In the genomic region with DNA sequence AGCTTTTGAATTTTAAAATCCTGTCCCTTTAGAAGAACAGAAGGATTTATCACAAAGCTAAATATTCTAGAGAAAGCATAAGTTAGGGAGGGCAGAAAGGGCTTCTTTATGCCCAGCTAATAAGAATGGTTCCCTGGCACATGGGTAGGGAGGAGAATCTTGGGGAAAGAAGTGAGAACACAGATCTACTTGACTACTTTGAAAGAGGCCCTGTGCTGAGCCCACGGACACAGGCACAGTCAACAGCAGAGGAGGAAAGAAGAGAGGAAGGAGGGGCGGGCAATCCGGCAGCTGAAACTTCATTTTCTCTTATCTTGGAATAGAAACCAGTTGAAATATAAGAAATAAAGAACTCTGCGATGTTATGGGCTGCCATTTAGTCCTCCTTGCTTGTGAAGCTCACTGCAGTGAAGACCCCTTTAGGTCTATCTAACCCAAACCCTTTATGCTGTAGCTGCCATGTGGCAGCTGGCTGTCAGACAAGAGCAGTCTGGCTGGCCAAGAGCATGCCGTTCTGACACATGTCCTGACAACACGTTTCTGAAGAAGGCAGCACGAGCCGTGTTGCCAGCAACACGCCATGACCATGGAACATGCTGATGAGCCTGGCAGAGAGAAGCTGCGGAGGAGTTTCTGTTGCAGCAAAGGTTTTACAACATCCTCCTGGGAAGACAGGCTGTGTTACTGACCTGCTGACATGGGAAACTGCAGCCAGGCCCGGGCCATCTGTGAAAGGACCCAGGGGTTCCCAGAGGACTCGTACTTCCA, we compare ENCODE assay signal across 1 cellular context.
TF ChIP-seq lines count a peak whose summit lies in the region.

No MANE protein-coding gene starts in this region.

TF ChIP-seq in IMR-90, 13 proteins besides CTCF, POLR2A, EP300 and RAD21:
- no peak for TF ChIP-seq MAZ (IDR thresholded peaks at IDR 0.05; ENCODE audit: borderline replicate concordance, low read depth, low read length)
- TF ChIP-seq RCOR1 (IDR thresholded peaks at IDR 0.05; ENCODE audit: insufficient replicate concordance, low read length) = no peak
- TF ChIP-seq, protein P1, sequence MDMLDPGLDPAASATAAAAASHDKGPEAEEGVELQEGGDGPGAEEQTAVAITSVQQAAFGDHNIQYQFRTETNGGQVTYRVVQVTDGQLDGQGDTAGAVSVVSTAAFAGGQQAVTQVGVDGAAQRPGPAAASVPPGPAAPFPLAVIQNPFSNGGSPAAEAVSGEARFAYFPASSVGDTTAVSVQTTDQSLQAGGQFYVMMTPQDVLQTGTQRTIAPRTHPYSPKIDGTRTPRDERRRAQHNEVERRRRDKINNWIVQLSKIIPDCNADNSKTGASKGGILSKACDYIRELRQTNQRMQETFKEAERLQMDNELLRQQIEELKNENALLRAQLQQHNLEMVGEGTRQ (IDR thresholded peaks at IDR 0.05; ENCODE audit: low read depth, low read length) = no peak
- TF ChIP-seq MAFK (IDR thresholded peaks at IDR 0.05; ENCODE audit: low read depth, low read length) = no peak
- TF ChIP-seq, protein P2, sequence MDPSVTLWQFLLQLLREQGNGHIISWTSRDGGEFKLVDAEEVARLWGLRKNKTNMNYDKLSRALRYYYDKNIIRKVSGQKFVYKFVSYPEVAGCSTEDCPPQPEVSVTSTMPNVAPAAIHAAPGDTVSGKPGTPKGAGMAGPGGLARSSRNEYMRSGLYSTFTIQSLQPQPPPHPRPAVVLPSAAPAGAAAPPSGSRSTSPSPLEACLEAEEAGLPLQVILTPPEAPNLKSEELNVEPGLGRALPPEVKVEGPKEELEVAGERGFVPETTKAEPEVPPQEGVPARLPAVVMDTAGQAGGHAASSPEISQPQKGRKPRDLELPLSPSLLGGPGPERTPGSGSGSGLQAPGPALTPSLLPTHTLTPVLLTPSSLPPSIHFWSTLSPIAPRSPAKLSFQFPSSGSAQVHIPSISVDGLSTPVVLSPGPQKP (IDR thresholded peaks at IDR 0.05; ENCODE audit: borderline replicate concordance, low read depth, low read length) = no peak
- TF ChIP-seq SMC3 (IDR thresholded peaks at IDR 0.05; ENCODE audit: low read depth, low read length) = no peak
- no peak for TF ChIP-seq CEBPB (IDR thresholded peaks at IDR 0.05; ENCODE audit: low read depth, low read length)
- TF ChIP-seq MXI1 (IDR thresholded peaks at IDR 0.05; ENCODE audit: borderline replicate concordance, low read depth, low read length) = peak; percentile 93
- no peak for TF ChIP-seq FOS (IDR thresholded peaks at IDR 0.05; ENCODE audit: low read depth, low read length)
- no peak for TF ChIP-seq RFX5 (IDR thresholded peaks at IDR 0.05; ENCODE audit: low read depth, low read length)
- TF ChIP-seq BHLHE40 (IDR thresholded peaks at IDR 0.05; ENCODE audit: low read depth, low read length) = peak; percentile 37; the same call in 1 of the 2 replicates
- no peak for TF ChIP-seq CHD1 (IDR thresholded peaks at IDR 0.05; ENCODE audit: low read depth, low read length)
- no peak for TF ChIP-seq NFE2L2 (IDR thresholded peaks at IDR 0.05; ENCODE audit: low read depth, low read length)
TF ChIP-seq in IMR-90: peak in this region for 2.
